Comparison of ENCODE assay signal across 18 cellular contexts in genomic region chrX:100863326-100863854, GRCh38. TPM values are rescaled to one million over a fixed set of nuclear protein-coding genes. Genes with fewer than 3 reads are reported as not detected.
A peak's percentile ranks its signal among the peaks of the same experiment; 100 is the strongest.
DNase-seq lines count a peak whose midpoint lies in the region; TF ChIP-seq lines count a peak whose summit lies in the region.
"Had no signal": no experiment of that assay in that cellular context is flagged by ENCODE, and none has a peak within 500 bp of the region (broad histone marks: within the 10 kb centered on the region; RNA-seq: fewer than 3 reads in every experiment).

No MANE protein-coding gene starts in this region.

- no peaks in the 10 kb centered on the region for H3K36me3 ChIP-seq in sigmoid colon
- H3K36me3 ChIP-seq: BE2C had no signal

- no peak for TF ChIP-seq EP300 in sigmoid colon (IDR thresholded peaks at IDR 0.05)

- no peak overlapping the region for H3K4me3 ChIP-seq in choroid plexus epithelial cell (ENCODE audit: low read depth, low read length)
- H3K4me3 ChIP-seq in sigmoid colon, result no peak overlapping the region
- H3K4me3 ChIP-seq: A549 had no signal

- H3K27me3 ChIP-seq in sigmoid colon, result peaks cover 0 to 7% (median 0%) of the 10 kb centered on the region in 3 donors
- H3K27me3 ChIP-seq: BE2C had no signal

- H3K4me1 ChIP-seq in sigmoid colon, result peaks cover 0 to 20% (median 11%) of the 10 kb centered on the region in 4 donors
- H3K4me1 ChIP-seq: A549, BE2C had no signal

- TF ChIP-seq CTCF in choroid plexus epithelial cell (conservative IDR thresholded peaks at IDR 0.05; ENCODE audit: low read depth, low read length) (no peak), sigmoid colon (IDR thresholded peaks at IDR 0.05) (no peak)

- intact Hi-C loops in sigmoid colon (cut with DNase I), result no loop called here

- WGBS in sigmoid colon, 2 donors, result 57 to 84% methylated on average over 6 of the region's 6 CpGs

- no peaks in the 10 kb centered on the region for H3K9me3 ChIP-seq in sigmoid colon
- H3K9me3 ChIP-seq: A549, BE2C had no signal

- DNase-seq in KBM-7 (peak; percentile 17), choroid plexus epithelial cell (ENCODE audit: low read depth) (peak; percentile 51), iris pigment epithelial cell (ENCODE audit: low read depth) (peak; percentile 8), sigmoid colon (peak; percentile 84), dedifferentiated amniotic fluid mesenchymal stem cell (ENCODE audit: extremely low spot score) (no peak), D341Med (ENCODE audit: low spot score) (no peak)
- DNase-seq in stimulated activated CD4-positive, alpha-beta T cell treated with anti-CD3 and anti-CD28 coated beads, Interleukin-4, amount 100 ng/mL, for 4 hours, result no peak
- DNase-seq: BE2C; EL; GF-D8; H9; HFFc6; NCI-H1417; NCI-H187 treated with DMSO at 0.1 percent for 48 hours; NCI-H2107; NCI-H774; NK-92 treated with Interleukin-12 subunit alpha and Interleukin-12 subunit beta, amount 100 ng/mL, for 24 hours had no signal

- H3K27ac ChIP-seq in sigmoid colon, result no peak overlapping the region
- H3K27ac ChIP-seq: A549 had no signal

- in situ Hi-C loops in KBM-7 (cut with MboI; ENCODE audit: low pct_unique_long_range_greater_than_20kb, low sequenced_read_pairs), result no loop called here

- no peak for TF ChIP-seq POLR2A in sigmoid colon (IDR thresholded peaks at IDR 0.05)

RNA-seq across cellular contexts. Expression of gene NOX1, which starts 10.8 kb away (rescaled TPM):
- total RNA-seq in sigmoid colon, result under 1 TPM in 2 of 4 donors, not detected in 2; 0.33 to 0.36 TPM
- 10 to 100 TPM in 2 of 3 donors, 1 to 10 TPM in 1; 6.6 to 54.8 (median 12.0) TPM for polyA plus RNA-seq in sigmoid colon
- total RNA-seq: H9, HFFc6 had no signal

RNA-seq across cellular contexts. Expression of gene CSTF2, which starts 43.2 kb away (rescaled TPM):
- 1 to 10 TPM; 6.1 to 8.6 (median 7.2) TPM for total RNA-seq in sigmoid colon
- 10 to 100 TPM in 2 of 3 donors, 1 to 10 TPM in 1; 9.0 to 18.3 (median 15.4) TPM for polyA plus RNA-seq in sigmoid colon

Comparison
In these comparisons a context has a peak if more than half of its experiments do, and no peak if none do; other contexts are left out.
1. DNase-seq: peak in KBM-7 (single experiment), choroid plexus epithelial cell (single experiment), iris pigment epithelial cell (single experiment) and sigmoid colon (single experiment); none in dedifferentiated amniotic fluid mesenchymal stem cell (single experiment), stimulated activated CD4-positive, alpha-beta T cell treated with anti-CD3 and anti-CD28 coated beads, Interleukin-4, amount 100 ng/mL, for 4 hours (0 of 2) and D341Med (single experiment).